22 cellular contexts compared by ENCODE assay signal in the genomic region with DNA sequence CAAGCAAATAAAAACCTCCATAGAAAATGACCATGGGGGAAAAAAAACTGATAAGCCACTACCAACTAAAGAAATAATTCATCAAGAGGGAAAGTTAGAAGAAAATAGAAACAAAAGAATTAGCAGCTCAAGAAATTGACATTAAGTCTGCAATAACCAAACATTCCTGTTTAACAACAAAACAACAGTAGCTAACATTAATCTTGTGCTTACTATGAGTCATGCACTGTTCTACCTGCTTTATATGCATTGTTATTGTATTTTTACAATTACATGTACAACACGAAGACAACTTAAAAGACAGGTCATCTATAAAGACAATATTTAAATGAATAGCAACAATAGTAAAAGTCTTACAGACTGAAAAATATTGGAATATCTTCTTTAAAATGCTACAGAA. TPM values are rescaled to one million over a fixed set of nuclear protein-coding genes. Genes with fewer than 3 reads are reported as not detected.
A peak's percentile ranks its signal among the peaks of the same experiment; 100 is the strongest.
DNase-seq lines count a peak whose midpoint lies in the region; ATAC-seq, FAIRE-seq and TF ChIP-seq lines count a peak whose summit lies in the region.
"Had no signal": no experiment of that assay in that cellular context is flagged by ENCODE, and none has a peak within 500 bp of the region (broad histone marks: within the 10 kb centered on the region; RNA-seq: fewer than 3 reads in every experiment).

No MANE protein-coding gene starts in this region.

- FAIRE-seq in bronchial epithelial cell (lab: Jason Lieb, UNC): no peak
- FAIRE-seq: GM12891, GM18507 had no signal

- H3K4me3 ChIP-seq in bronchial epithelial cell (ENCODE audit: low read depth, low read length): no peak overlapping the region
- H3K4me3 ChIP-seq: GM23338 had no signal

- no peaks in the 10 kb centered on the region for H3K36me3 ChIP-seq in bronchial epithelial cell (ENCODE audit: control insufficient read depth, insufficient read depth, low read length)

- no peak overlapping the region for H3K4me3 Mint-ChIP-seq in Calu3 (ENCODE audit: low read depth, unreplicated experiment)
- H3K4me3 Mint-ChIP-seq: CD4-positive, alpha-beta memory T cell; GM23338; H9 had no signal

- H3K4me1 ChIP-seq in foreskin keratinocyte: no peaks in the 10 kb centered on the region

- ATAC-seq in foreskin keratinocyte: peak; percentile 88
- ATAC-seq in HG02588 (IDR thresholded peaks at IDR 0.05; ENCODE audit: unreplicated experiment): no peak
- ATAC-seq: GM23338, HCT116 had no signal

- no peaks in the 10 kb centered on the region for H3K27me3 Mint-ChIP-seq in Calu3 (ENCODE audit: unreplicated experiment)
- H3K27me3 Mint-ChIP-seq: CD4-positive, alpha-beta memory T cell had no signal

- intact Hi-C loops in Calu3 (cut with micrococcal nuclease; ENCODE audit: unreplicated experiment): no loop called here

- TF ChIP-seq CTCF in Calu3 (IDR thresholded peaks at IDR 0.05; ENCODE audit: unreplicated experiment) (no peak), bronchial epithelial cell (IDR thresholded peaks at IDR 0.05; ENCODE audit: insufficient read depth, low read length, severe bottlenecking) (no peak), foreskin keratinocyte (conservative IDR thresholded peaks at IDR 0.05) (no peak)

- H3K9me3 Mint-ChIP-seq in Calu3 (ENCODE audit: low read depth, unreplicated experiment): no peaks in the 10 kb centered on the region
- H3K9me3 Mint-ChIP-seq: GM23338, H9 had no signal

- peak overlapping the region; percentile 62 for H3K27ac Mint-ChIP-seq in Calu3 (ENCODE audit: unreplicated experiment)
- H3K27ac Mint-ChIP-seq: CD4-positive, alpha-beta memory T cell; GM23338; H9 had no signal

- BruUV-seq in Calu3 (replicated peaks; lab: Mats Ljungman, UMichigan): no TSS peak

- H3K27me3 ChIP-seq in bronchial epithelial cell (ENCODE audit: control insufficient read depth, insufficient read depth, low read length) (no peaks in the 10 kb centered on the region), foreskin keratinocyte (no peaks in the 10 kb centered on the region)

- DNase-seq in Calu3: no peak
- peak; percentile 33 for DNase-seq in HPDE6-E6E7 (ENCODE audit: extremely low spot score)
- DNase-seq in bronchial epithelial cell (ENCODE audit: low read depth): peak; percentile 71
- peak in 1 of 2 donors; percentile 23 for DNase-seq in foreskin keratinocyte
- no peak for DNase-seq in iPS-NIHi11 (ENCODE audit: low spot score)
- no peak for DNase-seq in SK-N-DZ (ENCODE audit: low spot score)
- DNase-seq in NCI-H2227 treated with DMSO at 0.1 percent for 48 hours (lab: John Stamatoyannopoulos, UW): no peak
- DNase-seq: C1 segment of cervical spinal cord; CD4-positive, alpha-beta memory T cell; COR-L47; DMS153; DMS79 treated with DMSO at 0.1 percent for 48 hours; GF-D8; H9 had no signal

- peaks cover 6% of the 10 kb centered on the region for H3K36me3 Mint-ChIP-seq in Calu3 (ENCODE audit: insufficient read depth, unreplicated experiment)
- H3K36me3 Mint-ChIP-seq: CD4-positive, alpha-beta memory T cell had no signal

- no peak overlapping the region for H3K27ac ChIP-seq in foreskin keratinocyte

- peaks cover 39% of the 10 kb centered on the region for H3K4me1 Mint-ChIP-seq in Calu3 (ENCODE audit: low read depth, unreplicated experiment)
- H3K4me1 Mint-ChIP-seq: CD4-positive, alpha-beta memory T cell had no signal

- CTCF ChIA-PET in Calu3 (lab: Charles Lee): no interaction called here

RNA-seq across cellular contexts. Expression of a gene that starts 34.4 kb away (rescaled TPM):
- total RNA-seq in Calu3 (2022) (0.14 and 0.47 TPM in 2 replicates), bronchial epithelial cell (not detected in 2 replicates), foreskin keratinocyte (0.03 and 0.07 TPM in 2 replicates)
- not detected in 2 replicates for polyA plus RNA-seq in foreskin keratinocyte
- 0.06 and 0.25 TPM in 2 replicates for polyA plus RNA-seq in SK-N-DZ (2014; cell fraction: cytosol; rRNA removed)
- 0.06 and 0.34 TPM in 2 replicates for polyA plus RNA-seq in SK-N-DZ (2014; cell fraction: nucleus; rRNA removed)
- total RNA-seq: A673; CD4-positive, alpha-beta memory T cell; Daoy; G401; GM23338; H9 had no signal
- polyA plus RNA-seq: CD4-positive, alpha-beta memory T cell had no signal

Comparison
In these comparisons a context has a peak if more than half of its experiments do, and no peak if none do; other contexts are left out.
1. DNase-seq: peak in HPDE6-E6E7 (single experiment) and bronchial epithelial cell (single experiment); none in Calu3 (single experiment), iPS-NIHi11 (single experiment), SK-N-DZ (single experiment) and NCI-H2227 treated with DMSO at 0.1 percent for 48 hours (single experiment).